ENCODE assay signal across 8 cellular contexts in genomic region chr17:30380106-30380420, GRCh38. TPM values are rescaled to one million over a fixed set of nuclear protein-coding genes. Genes with fewer than 3 reads are reported as not detected.
DNase-seq lines count a peak whose midpoint lies in the region; ATAC-seq and TF ChIP-seq lines count a peak whose summit lies in the region.

No MANE protein-coding gene starts in this region.

- no peak for ATAC-seq in Panc1
- ATAC-seq in psoas muscle = no peak
- ATAC-seq in GM19351 (IDR thresholded peaks at IDR 0.05; ENCODE audit: unreplicated experiment) = no peak

- peaks cover 55% of the 10 kb centered on the region for H3K4me1 Mint-ChIP-seq in activated CD4-positive, alpha-beta T cell treated with anti-CD3 and anti-CD28 coated beads, Interleukin-2, amount 10 ng/mL, durations not matched to agents 7 days and 5 days

- no TSS peak for BruUV-seq in Panc1 (replicated peaks; lab: Mats Ljungman, UMichigan)

- H3K9me3 ChIP-seq in Panc1 (ENCODE audit: control insufficient read depth, insufficient read depth, low read depth, low read length) = no peaks in the 10 kb centered on the region
- no peaks in the 10 kb centered on the region for H3K9me3 ChIP-seq in esophagus muscularis mucosa
- no peaks in the 10 kb centered on the region for H3K9me3 ChIP-seq in psoas muscle

- no peak for DNase-seq in activated CD4-positive, alpha-beta T cell treated with anti-CD3 and anti-CD28 coated beads, Interleukin-2, amount 10 ng/mL, durations not matched to agents 7 days and 5 days
- DNase-seq in activated CD4-positive, alpha-beta T cell treated with anti-CD3 and anti-CD28 coated beads, Interleukin-2, amount 50 U/mL, for 48 hours = no peak
- DNase-seq in Panc1 (ENCODE audit: low read depth, low spot score) (no peak), esophagus muscularis mucosa (ENCODE audit: extremely low spot score) (no peak), psoas muscle (no peak), CD1c-positive myeloid dendritic cell (ENCODE audit: extremely low spot score) (no peak), mesenteric fat pad (ENCODE audit: low spot score) (no peak)

- peak overlapping the region; percentile 80 for H3K27ac Mint-ChIP-seq in activated CD4-positive, alpha-beta T cell treated with anti-CD3 and anti-CD28 coated beads, Interleukin-2, amount 10 ng/mL, durations not matched to agents 7 days and 5 days

- no peaks in the 10 kb centered on the region for H3K27me3 Mint-ChIP-seq in activated CD4-positive, alpha-beta T cell treated with anti-CD3 and anti-CD28 coated beads, Interleukin-2, amount 10 ng/mL, durations not matched to agents 7 days and 5 days

- H3K27ac ChIP-seq in Panc1 (ENCODE audit: low read length) (peak overlapping the region; percentile 91), esophagus muscularis mucosa (replicated peaks in 1 of 4) (peak overlapping the region; percentile 96 to 98 (median 97)), psoas muscle (peak overlapping the region; percentile 86)

- in situ Hi-C loops in Panc1 (cut with HindIII; ENCODE audit: low pct_unique_long_range_greater_than_20kb, low sequenced_read_pairs) = no loop called here

- CTCF ChIA-PET in activated CD4-positive, alpha-beta T cell treated with anti-CD3 and anti-CD28 coated beads, Interleukin-2, amount 10 ng/mL, durations not matched to agents 7 days and 5 days (lab: Charles Lee) = interaction anchor here (1.3 to 3.2 kb wide), 7 partner anchors 8 to 44 kb away, joined by 3 to 9 read pairs (median 4); no protein-coding TSS in a partner anchor
- CTCF ChIA-PET in Panc1 (lab: Charles Lee) = no interaction called here

- POLR2A ChIA-PET in activated CD4-positive, alpha-beta T cell treated with anti-CD3 and anti-CD28 coated beads, Interleukin-2, amount 10 ng/mL, durations not matched to agents 7 days and 5 days (lab: Charles Lee) = no interaction called here
- POLR2A ChIA-PET in Panc1 (lab: Charles Lee) = interaction anchor here (0.6 kb wide), 2 partner anchors 10 to 14 kb away, joined by 3 to 6 read pairs; no protein-coding TSS in a partner anchor

- no peaks in the 10 kb centered on the region for H3K36me3 ChIP-seq in Panc1 (ENCODE audit: control insufficient read depth, insufficient read depth, low read length)
- peaks cover 0 to 2% (median under 1%) of the 10 kb centered on the region in 4 donors for H3K36me3 ChIP-seq in esophagus muscularis mucosa
- H3K36me3 ChIP-seq in psoas muscle (ENCODE audit: insufficient read depth in 1 of 2, low read depth in 1 of 2) = peaks cover 0 to 2% of the 10 kb centered on the region in 2 donors

- H3K4me1 ChIP-seq in Panc1 (ENCODE audit: control insufficient read depth, insufficient read depth, low read length) (peaks cover 47% of the 10 kb centered on the region), esophagus muscularis mucosa (peaks cover 8 to 72% (median 59%) of the 10 kb centered on the region in 4 donors), psoas muscle (peaks cover 43% of the 10 kb centered on the region)

- WGBS in esophagus muscularis mucosa = 12% methylated on average over 4 of the region's 4 CpGs
- 11 to 17% (median 17%) methylated on average over 4 of the region's 4 CpGs for WGBS in psoas muscle, 3 donors

- intact Hi-C loops in Panc1 (cut with micrococcal nuclease; ENCODE audit: unreplicated experiment) (no loop called here), esophagus muscularis mucosa (cut with DNase I) (loop anchor here (5.0 kb wide), 1 partner anchor 38 kb away; no protein-coding TSS in a partner anchor), psoas muscle (cut with DNase I) (no loop called here)

- no peak for TF ChIP-seq CTCF in Panc1 (IDR thresholded peaks at IDR 0.05)
- no peak for TF ChIP-seq CTCF in esophagus muscularis mucosa (IDR thresholded peaks at IDR 0.05)
- no peak for TF ChIP-seq CTCF in psoas muscle (IDR thresholded peaks at IDR 0.05)

- H3K27me3 ChIP-seq in Panc1 (ENCODE audit: control insufficient read depth, insufficient read depth, low read length) = no peaks in the 10 kb centered on the region
- H3K27me3 ChIP-seq in esophagus muscularis mucosa = no peaks in the 10 kb centered on the region
- H3K27me3 ChIP-seq in psoas muscle (ENCODE audit: insufficient read depth in 3 of 3, low read length in 2 of 3) = no peaks in the 10 kb centered on the region

- no peak for TF ChIP-seq EP300 in esophagus muscularis mucosa (IDR thresholded peaks at IDR 0.05)

- H3K4me3 ChIP-seq in Panc1 (ENCODE audit: low read depth in 2 of 2, low read length in 2 of 2) (peak overlapping the region; percentile 74 to 76), esophagus muscularis mucosa (peak overlapping the region; percentile 82 to 98 (median 93)), psoas muscle (peak overlapping the region; percentile 95)

- H3K36me3 Mint-ChIP-seq in activated CD4-positive, alpha-beta T cell treated with anti-CD3 and anti-CD28 coated beads, Interleukin-2, amount 10 ng/mL, durations not matched to agents 7 days and 5 days (ENCODE audit: low read depth) = no peaks in the 10 kb centered on the region

- peak overlapping the region; percentile 75 for H3K4me3 Mint-ChIP-seq in activated CD4-positive, alpha-beta T cell treated with anti-CD3 and anti-CD28 coated beads, Interleukin-2, amount 10 ng/mL, durations not matched to agents 7 days and 5 days

- H3K9me3 Mint-ChIP-seq in activated CD4-positive, alpha-beta T cell treated with anti-CD3 and anti-CD28 coated beads, Interleukin-2, amount 10 ng/mL, durations not matched to agents 7 days and 5 days = no peaks in the 10 kb centered on the region

- no peak for TF ChIP-seq POLR2A in esophagus muscularis mucosa (IDR thresholded peaks at IDR 0.05; ENCODE audit: low read depth)

RNA-seq across cellular contexts. Expression of gene CPD, which starts 1.3 kb away (rescaled TPM):
- total RNA-seq in activated CD4-positive, alpha-beta T cell treated with anti-CD3 and anti-CD28 coated beads, Interleukin-2, amount 10 ng/mL, durations not matched to agents 7 days and 5 days = 10 to 100 TPM; 19.9 to 20.6 TPM
- total RNA-seq in Panc1 (2021; ENCODE audit: unreplicated experiment) (93.0 TPM), esophagus muscularis mucosa (100 to 1,000 TPM in 2 of 4 donors, 10 to 100 TPM in 2; 67.0 to 141 (median 95.1) TPM), psoas muscle (10 to 100 TPM; 18.6 to 29.3 (median 23.1) TPM), mesenteric fat pad (57.8 TPM)
- polyA plus RNA-seq in Panc1 (2012; ENCODE audit: insufficient read length) = 48.3 TPM
- 10 to 100 TPM in 1 of 3 donors, 1 to 10 TPM in 2; 5.6 to 12.5 (median 7.7) TPM for polyA plus RNA-seq in psoas muscle

RNA-seq across cellular contexts. Expression of gene TMIGD1, which starts 46.2 kb away (rescaled TPM):
- total RNA-seq in activated CD4-positive, alpha-beta T cell treated with anti-CD3 and anti-CD28 coated beads, Interleukin-2, amount 10 ng/mL, durations not matched to agents 7 days and 5 days = not detected
- total RNA-seq in Panc1 (2021; ENCODE audit: unreplicated experiment) (not detected), esophagus muscularis mucosa (under 1 TPM in 1 of 4 donors, not detected in 3; 0.29 TPM), psoas muscle (not detected), mesenteric fat pad (not detected)
- not detected for polyA plus RNA-seq in Panc1 (2012; ENCODE audit: insufficient read length)
- not detected for polyA plus RNA-seq in psoas muscle
